Comparison of ENCODE assay signal across 2 cellular contexts in genomic region chr6:5946701-5947100, GRCh38.
TF ChIP-seq lines count a peak whose summit lies in the region.

No MANE protein-coding gene starts in this region.

TF ChIP-seq in H1, 55 proteins besides CTCF, POLR2A, EP300 and RAD21 (continued from another document):
- TF ChIP-seq CEBPB (IDR thresholded peaks at IDR 0.05; ENCODE audit: low read depth, low read length): no peak
- TF ChIP-seq, protein P1, sequence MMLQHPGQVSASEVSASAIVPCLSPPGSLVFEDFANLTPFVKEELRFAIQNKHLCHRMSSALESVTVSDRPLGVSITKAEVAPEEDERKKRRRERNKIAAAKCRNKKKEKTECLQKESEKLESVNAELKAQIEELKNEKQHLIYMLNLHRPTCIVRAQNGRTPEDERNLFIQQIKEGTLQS (IDR thresholded peaks at IDR 0.05; ENCODE audit: insufficient read depth, low read depth, low read length): no peak
- TF ChIP-seq, protein P2, sequence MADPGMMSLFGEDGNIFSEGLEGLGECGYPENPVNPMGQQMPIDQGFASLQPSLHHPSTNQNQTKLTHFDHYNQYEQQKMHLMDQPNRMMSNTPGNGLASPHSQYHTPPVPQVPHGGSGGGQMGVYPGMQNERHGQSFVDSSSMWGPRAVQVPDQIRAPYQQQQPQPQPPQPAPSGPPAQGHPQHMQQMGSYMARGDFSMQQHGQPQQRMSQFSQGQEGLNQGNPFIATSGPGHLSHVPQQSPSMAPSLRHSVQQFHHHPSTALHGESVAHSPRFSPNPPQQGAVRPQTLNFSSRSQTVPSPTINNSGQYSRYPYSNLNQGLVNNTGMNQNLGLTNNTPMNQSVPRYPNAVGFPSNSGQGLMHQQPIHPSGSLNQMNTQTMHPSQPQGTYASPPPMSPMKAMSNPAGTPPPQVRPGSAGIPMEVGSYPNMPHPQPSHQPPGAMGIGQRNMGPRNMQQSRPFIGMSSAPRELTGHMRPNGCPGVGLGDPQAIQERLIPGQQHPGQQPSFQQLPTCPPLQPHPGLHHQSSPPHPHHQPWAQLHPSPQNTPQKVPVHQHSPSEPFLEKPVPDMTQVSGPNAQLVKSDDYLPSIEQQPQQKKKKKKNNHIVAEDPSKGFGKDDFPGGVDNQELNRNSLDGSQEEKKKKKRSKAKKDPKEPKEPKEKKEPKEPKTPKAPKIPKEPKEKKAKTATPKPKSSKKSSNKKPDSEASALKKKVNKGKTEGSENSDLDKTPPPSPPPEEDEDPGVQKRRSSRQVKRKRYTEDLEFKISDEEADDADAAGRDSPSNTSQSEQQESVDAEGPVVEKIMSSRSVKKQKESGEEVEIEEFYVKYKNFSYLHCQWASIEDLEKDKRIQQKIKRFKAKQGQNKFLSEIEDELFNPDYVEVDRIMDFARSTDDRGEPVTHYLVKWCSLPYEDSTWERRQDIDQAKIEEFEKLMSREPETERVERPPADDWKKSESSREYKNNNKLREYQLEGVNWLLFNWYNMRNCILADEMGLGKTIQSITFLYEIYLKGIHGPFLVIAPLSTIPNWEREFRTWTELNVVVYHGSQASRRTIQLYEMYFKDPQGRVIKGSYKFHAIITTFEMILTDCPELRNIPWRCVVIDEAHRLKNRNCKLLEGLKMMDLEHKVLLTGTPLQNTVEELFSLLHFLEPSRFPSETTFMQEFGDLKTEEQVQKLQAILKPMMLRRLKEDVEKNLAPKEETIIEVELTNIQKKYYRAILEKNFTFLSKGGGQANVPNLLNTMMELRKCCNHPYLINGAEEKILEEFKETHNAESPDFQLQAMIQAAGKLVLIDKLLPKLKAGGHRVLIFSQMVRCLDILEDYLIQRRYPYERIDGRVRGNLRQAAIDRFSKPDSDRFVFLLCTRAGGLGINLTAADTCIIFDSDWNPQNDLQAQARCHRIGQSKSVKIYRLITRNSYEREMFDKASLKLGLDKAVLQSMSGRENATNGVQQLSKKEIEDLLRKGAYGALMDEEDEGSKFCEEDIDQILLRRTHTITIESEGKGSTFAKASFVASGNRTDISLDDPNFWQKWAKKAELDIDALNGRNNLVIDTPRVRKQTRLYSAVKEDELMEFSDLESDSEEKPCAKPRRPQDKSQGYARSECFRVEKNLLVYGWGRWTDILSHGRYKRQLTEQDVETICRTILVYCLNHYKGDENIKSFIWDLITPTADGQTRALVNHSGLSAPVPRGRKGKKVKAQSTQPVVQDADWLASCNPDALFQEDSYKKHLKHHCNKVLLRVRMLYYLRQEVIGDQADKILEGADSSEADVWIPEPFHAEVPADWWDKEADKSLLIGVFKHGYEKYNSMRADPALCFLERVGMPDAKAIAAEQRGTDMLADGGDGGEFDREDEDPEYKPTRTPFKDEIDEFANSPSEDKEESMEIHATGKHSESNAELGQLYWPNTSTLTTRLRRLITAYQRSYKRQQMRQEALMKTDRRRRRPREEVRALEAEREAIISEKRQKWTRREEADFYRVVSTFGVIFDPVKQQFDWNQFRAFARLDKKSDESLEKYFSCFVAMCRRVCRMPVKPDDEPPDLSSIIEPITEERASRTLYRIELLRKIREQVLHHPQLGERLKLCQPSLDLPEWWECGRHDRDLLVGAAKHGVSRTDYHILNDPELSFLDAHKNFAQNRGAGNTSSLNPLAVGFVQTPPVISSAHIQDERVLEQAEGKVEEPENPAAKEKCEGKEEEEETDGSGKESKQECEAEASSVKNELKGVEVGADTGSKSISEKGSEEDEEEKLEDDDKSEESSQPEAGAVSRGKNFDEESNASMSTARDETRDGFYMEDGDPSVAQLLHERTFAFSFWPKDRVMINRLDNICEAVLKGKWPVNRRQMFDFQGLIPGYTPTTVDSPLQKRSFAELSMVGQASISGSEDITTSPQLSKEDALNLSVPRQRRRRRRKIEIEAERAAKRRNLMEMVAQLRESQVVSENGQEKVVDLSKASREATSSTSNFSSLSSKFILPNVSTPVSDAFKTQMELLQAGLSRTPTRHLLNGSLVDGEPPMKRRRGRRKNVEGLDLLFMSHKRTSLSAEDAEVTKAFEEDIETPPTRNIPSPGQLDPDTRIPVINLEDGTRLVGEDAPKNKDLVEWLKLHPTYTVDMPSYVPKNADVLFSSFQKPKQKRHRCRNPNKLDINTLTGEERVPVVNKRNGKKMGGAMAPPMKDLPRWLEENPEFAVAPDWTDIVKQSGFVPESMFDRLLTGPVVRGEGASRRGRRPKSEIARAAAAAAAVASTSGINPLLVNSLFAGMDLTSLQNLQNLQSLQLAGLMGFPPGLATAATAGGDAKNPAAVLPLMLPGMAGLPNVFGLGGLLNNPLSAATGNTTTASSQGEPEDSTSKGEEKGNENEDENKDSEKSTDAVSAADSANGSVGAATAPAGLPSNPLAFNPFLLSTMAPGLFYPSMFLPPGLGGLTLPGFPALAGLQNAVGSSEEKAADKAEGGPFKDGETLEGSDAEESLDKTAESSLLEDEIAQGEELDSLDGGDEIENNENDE (IDR thresholded peaks at IDR 0.05; ENCODE audit: insufficient replicate concordance, low read length): no peak
- TF ChIP-seq SAP30 (IDR thresholded peaks at IDR 0.05; ENCODE audit: insufficient read depth, insufficient replicate concordance, low read length): no peak
- no peak for TF ChIP-seq FOSL1 (IDR thresholded peaks at IDR 0.05; ENCODE audit: insufficient read depth, low read depth, low read length)
- no peak for TF ChIP-seq GABPA (IDR thresholded peaks at IDR 0.05; ENCODE audit: borderline replicate concordance, insufficient read depth, low read length)
- TF ChIP-seq GTF2F1 (IDR thresholded peaks at IDR 0.05; ENCODE audit: borderline replicate concordance, low read depth, low read length): no peak
- no peak for TF ChIP-seq TAF1 (IDR thresholded peaks at IDR 0.05; ENCODE audit: low read depth, low read length)
- TF ChIP-seq BRCA1 (IDR thresholded peaks at IDR 0.05; ENCODE audit: low read depth, low read length): no peak
- TF ChIP-seq NRF1 (IDR thresholded peaks at IDR 0.05; ENCODE audit: low read depth, low read length): no peak
- no peak for TF ChIP-seq JUND (IDR thresholded peaks at IDR 0.05; ENCODE audit: low read length)

TF ChIP-seq in HepG2, 621 proteins besides CTCF, POLR2A, EP300 and RAD21 (continued from another document):
- TF ChIP-seq, protein P3, sequence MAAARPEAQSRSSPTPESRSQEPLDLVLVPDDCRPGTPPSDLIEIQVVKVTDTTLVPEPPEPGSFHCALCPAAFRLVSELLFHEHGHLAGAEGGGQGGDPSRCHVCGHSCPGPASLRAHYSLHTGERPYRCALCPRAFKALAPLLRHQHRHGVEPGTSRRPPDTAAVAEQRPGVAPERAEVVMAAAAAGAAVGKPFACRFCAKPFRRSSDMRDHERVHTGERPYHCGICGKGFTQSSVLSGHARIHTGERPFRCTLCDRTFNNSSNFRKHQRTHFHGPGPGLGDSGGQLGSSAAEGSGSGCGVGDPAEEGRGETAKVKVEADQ (CRISPR knock-in tag; IDR thresholded peaks at IDR 0.05; ENCODE audit: borderline replicate concordance): no peak
